Comparison of ENCODE assay signal across 18 cellular contexts in genomic region chr12:98821232-98821631, GRCh38.
"Had no signal": no experiment of that assay in that cellular context is flagged by ENCODE, and none has a peak within 500 bp of the region (broad histone marks: within the 10 kb centered on the region; RNA-seq: fewer than 3 reads in every experiment).

No MANE protein-coding gene starts in this region.

- H3K27ac ChIP-seq: coronary artery, heart left ventricle, lower lobe of right lung, pancreas, suprapubic skin, transverse colon had no signal

- H3K9me3 Mint-ChIP-seq: activated naive CD4-positive, alpha-beta T cell treated with anti-CD3 and anti-CD28 coated beads, Interleukin-2, amount 50 U/mL, for 24 hours; natural killer cell; stimulated activated naive CD8-positive, alpha-beta T cell treated with anti-CD3 and anti-CD28 coated beads, Interleukin-15, Interleukin-2, amounts not matched to agents 100 ng/mL and 50 ng/mL, for 24 hours had no signal

- H3K4me1 Mint-ChIP-seq: activated naive CD4-positive, alpha-beta T cell treated with anti-CD3 and anti-CD28 coated beads, Interleukin-2, amount 50 U/mL, for 24 hours; natural killer cell had no signal

- DNase-seq: activated CD4-positive, alpha-beta T cell treated with anti-CD3 and anti-CD28 coated beads, Interleukin-2, amount 50 U/mL, for 1 hour; activated CD4-positive, CD25-positive, alpha-beta regulatory T cell treated with anti-CD3 and anti-CD28 coated beads, Interleukin-2, amount 50 U/mL, for 72 hours; activated CD8-positive, alpha-beta T cell treated with anti-CD3 and anti-CD28 coated beads, Interleukin-2, amount 10 ng/mL, durations not matched to agents 7 days and 5 days; activated gamma-delta T cell treated with Interleukin-2 at 50 U/mL for 16 hours; activated T-cell treated with anti-CD3 and anti-CD28 coated beads, Interleukin-2, amount 50 U/mL, for 1 hour; aorta; heart left ventricle; lower lobe of right lung; natural killer cell; pancreas; right cardiac atrium; stimulated activated CD4-positive, alpha-beta T cell treated with anti-CD3 and anti-CD28 coated beads, Interleukin-12 subunit alpha, Interleukin-12 subunit beta, amount 100 ng/mL, for 4 hours; stimulated activated CD4-positive, alpha-beta T cell treated with anti-CD3 and anti-CD28 coated beads, Interleukin-1b, Interleukin-23, amount 100 ng/mL, for 48 hours; transverse colon had no signal

- H3K9me3 ChIP-seq: heart left ventricle, lower lobe of right lung, pancreas, suprapubic skin, transverse colon had no signal

- H3K36me3 Mint-ChIP-seq: activated naive CD4-positive, alpha-beta T cell treated with anti-CD3 and anti-CD28 coated beads, Interleukin-2, amount 50 U/mL, for 24 hours; natural killer cell had no signal

- H3K4me3 ChIP-seq: coronary artery, heart left ventricle, lower lobe of right lung, pancreas, suprapubic skin, transverse colon had no signal

- H3K36me3 ChIP-seq: heart left ventricle, lower lobe of right lung, pancreas, suprapubic skin, transverse colon had no signal

- H3K27me3 ChIP-seq: pancreas, suprapubic skin, transverse colon had no signal

- ATAC-seq: activated CD8-positive, alpha-beta T cell treated with anti-CD3 and anti-CD28 coated beads, Interleukin-2, amount 10 ng/mL, durations not matched to agents 7 days and 5 days; heart left ventricle; lower lobe of right lung; natural killer cell; pancreas; right cardiac atrium had no signal

- H3K4me3 Mint-ChIP-seq: activated CD8-positive, alpha-beta T cell treated with anti-CD3 and anti-CD28 coated beads, Interleukin-2, amount 10 ng/mL, durations not matched to agents 7 days and 5 days; activated naive CD4-positive, alpha-beta T cell treated with anti-CD3 and anti-CD28 coated beads, Interleukin-2, amount 50 U/mL, for 24 hours; natural killer cell; stimulated activated naive CD8-positive, alpha-beta T cell treated with anti-CD3 and anti-CD28 coated beads, Interleukin-15, Interleukin-2, amounts not matched to agents 100 ng/mL and 50 ng/mL, for 24 hours had no signal

- H3K4me1 ChIP-seq: lower lobe of right lung, pancreas, suprapubic skin, transverse colon had no signal

- H3K27ac Mint-ChIP-seq: activated CD8-positive, alpha-beta T cell treated with anti-CD3 and anti-CD28 coated beads, Interleukin-2, amount 10 ng/mL, durations not matched to agents 7 days and 5 days; activated naive CD4-positive, alpha-beta T cell treated with anti-CD3 and anti-CD28 coated beads, Interleukin-2, amount 50 U/mL, for 24 hours; natural killer cell; stimulated activated naive CD8-positive, alpha-beta T cell treated with anti-CD3 and anti-CD28 coated beads, Interleukin-15, Interleukin-2, amounts not matched to agents 100 ng/mL and 50 ng/mL, for 24 hours had no signal
